1 cellular context compared by ENCODE assay signal in genomic region chr1:150008699-150009098, GRCh38.
TF ChIP-seq lines count a peak whose summit lies in the region.

No MANE protein-coding gene starts in this region.

TF ChIP-seq in GM23338, 12 proteins besides CTCF, POLR2A, EP300 and RAD21 (continued from another document):
- TF ChIP-seq ZNF462 (CRISPR knock-in tag; IDR thresholded peaks at IDR 0.05) (no peak), ZNF114 (CRISPR knock-in tag; IDR thresholded peaks at IDR 0.05) (no peak), JUNB (IDR thresholded peaks at IDR 0.05; ENCODE audit: unreplicated experiment) (no peak), EZH2phosphoT487 (IDR thresholded peaks at IDR 0.05; ENCODE audit: unreplicated experiment) (no peak), EZH2 (IDR thresholded peaks at IDR 0.05; ENCODE audit: low read depth, unreplicated experiment) (no peak)
